In the genomic region with DNA sequence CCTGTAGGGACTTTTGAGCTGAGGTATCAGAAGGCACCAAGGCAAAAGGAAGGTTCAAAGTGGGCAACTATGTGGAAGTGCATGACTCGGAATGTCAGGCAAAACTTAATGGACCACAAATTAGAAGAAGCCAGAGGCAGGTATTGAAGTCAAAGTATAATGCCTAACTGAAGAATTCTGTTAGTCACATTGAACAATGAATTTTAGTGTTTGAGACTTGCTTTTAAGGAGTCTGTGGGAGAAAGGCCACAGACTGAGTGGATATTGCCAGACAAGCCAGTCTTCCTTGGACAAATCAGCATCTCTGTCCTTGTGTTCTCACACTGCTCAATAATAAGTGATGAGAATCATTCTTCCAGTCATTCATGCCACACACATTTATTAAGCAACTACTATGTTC, we compare ENCODE assay signal across 15 cellular contexts.
DNase-seq lines count a peak whose midpoint lies in the region; ATAC-seq and TF ChIP-seq lines count a peak whose summit lies in the region.
"Had no signal": no experiment of that assay in that cellular context is flagged by ENCODE, and none has a peak within 500 bp of the region (broad histone marks: within the 10 kb centered on the region; RNA-seq: fewer than 3 reads in every experiment).

No MANE protein-coding gene starts in this region.

- H3K27me3 Mint-ChIP-seq in H9 (ENCODE audit: low read depth), result no peaks in the 10 kb centered on the region

- no peak overlapping the region for H3K4me2 ChIP-seq in H9 (ENCODE audit: insufficient read depth, insufficient read length, low read length)
- no peak overlapping the region for H3K4me2 ChIP-seq in mesenchymal stem cell (ENCODE audit: low read length, poor library complexity, severe bottlenecking)

- no peak overlapping the region for H4K91ac ChIP-seq in H9 (ENCODE audit: insufficient read length, low read depth, low read length)
- no peak overlapping the region for H4K91ac ChIP-seq in mesenchymal stem cell (ENCODE audit: low read length)

- peaks cover 1% of the 10 kb centered on the region; the same call in 1 of the 2 replicates for H3K79me2 ChIP-seq in H9 (ENCODE audit: insufficient read depth, low read length)

- no peak overlapping the region for H3K18ac ChIP-seq in H9 (ENCODE audit: insufficient read length, low read depth, low read length)
- no peak overlapping the region for H3K18ac ChIP-seq in mesenchymal stem cell (ENCODE audit: low read depth in 1 of 2, low read length in 2 of 2)

- H3K79me1 ChIP-seq in H9 (ENCODE audit: insufficient read depth, low read depth, low read length, poor library complexity, severe bottlenecking), result no peaks in the 10 kb centered on the region
- H3K79me1 ChIP-seq in mesenchymal stem cell (replicated peaks; ENCODE audit: low read length, poor library complexity, severe bottlenecking), result no peaks in the 10 kb centered on the region

- H3K27me3 ChIP-seq in H9 (ENCODE audit: insufficient read depth, low read length) (no peaks in the 10 kb centered on the region), psoas muscle (ENCODE audit: insufficient read depth in 3 of 3, low read length in 2 of 3) (no peaks in the 10 kb centered on the region), skeletal muscle tissue (ENCODE audit: control insufficient read depth in 3 of 3, insufficient read depth in 3 of 3, low read length in 3 of 3) (no peaks in the 10 kb centered on the region), mesenchymal stem cell (ENCODE audit: control insufficient read depth in 1 of 2, insufficient read depth in 1 of 2, low read length in 2 of 2) (no peaks in the 10 kb centered on the region)

- H2BK20ac ChIP-seq in H9 (ENCODE audit: low read depth, low read length, poor library complexity, severe bottlenecking), result no peak overlapping the region

- H4K5ac ChIP-seq in H9 (ENCODE audit: insufficient read length, low read depth, low read length), result no peak overlapping the region

- H4K20me1 ChIP-seq in H9 (ENCODE audit: control insufficient read depth, insufficient read depth, insufficient read length), result no peaks in the 10 kb centered on the region

- intact Hi-C loops in psoas muscle (cut with DNase I), result loop anchor here in 1 of 2 donors (10.0 kb wide), 1 partner anchor 614 kb away; no protein-coding TSS in a partner anchor

- H3K27ac ChIP-seq in H9 (ENCODE audit: insufficient read length, low read depth, low read length), result no peak overlapping the region
- H3K27ac ChIP-seq in epithelial cell of prostate, result peak overlapping the region; percentile 77
- peak overlapping the region; percentile 96 for H3K27ac ChIP-seq in psoas muscle
- peak overlapping the region; percentile 92 for H3K27ac ChIP-seq in skeletal muscle tissue (ENCODE audit: low read depth, low read length)
- no peak overlapping the region for H3K27ac ChIP-seq in mesenchymal stem cell (ENCODE audit: low read length, poor library complexity, severe bottlenecking)

- H3K4ac ChIP-seq in H9 (ENCODE audit: low read depth, low read length) (no peak overlapping the region), mesenchymal stem cell (ENCODE audit: low read depth in 1 of 2, low read length in 2 of 2) (no peak overlapping the region)

- H4K8ac ChIP-seq in H9 (replicated peaks; ENCODE audit: insufficient read length, low read depth, low read length) (no peak overlapping the region), mesenchymal stem cell (ENCODE audit: low read length) (no peak overlapping the region)

- H3K4me3 Mint-ChIP-seq in H9, result no peak overlapping the region
- H3K4me3 Mint-ChIP-seq: CD4-positive, alpha-beta memory T cell had no signal

- no peak overlapping the region for H2AFZ ChIP-seq in H9 (ENCODE audit: low read length)
- H2AFZ ChIP-seq in mesenchymal stem cell (ENCODE audit: low read depth, low read length), result no peak overlapping the region

- ATAC-seq in psoas muscle, result no peak
- ATAC-seq in HG03571 (IDR thresholded peaks at IDR 0.05; ENCODE audit: unreplicated experiment), result no peak
- ATAC-seq: HCT116 had no signal

- H3K9ac ChIP-seq in H9 (ENCODE audit: extremely low read depth, insufficient read length, low read length) (no peak overlapping the region), skeletal muscle tissue (ENCODE audit: low read depth in 1 of 3, low read length in 3 of 3) (peak overlapping the region in 1 of 3 donors; percentile 26), mesenchymal stem cell (ENCODE audit: low read length) (no peak overlapping the region)

- no peaks in the 10 kb centered on the region for H3K23me2 ChIP-seq in H9 (ENCODE audit: insufficient read length, low read depth, low read length, poor library complexity, severe bottlenecking)

- peak overlapping the region in 2 of 3 experiments; percentile 3 to 33; a peak in 2 of 7 replicates for H3K27ac Mint-ChIP-seq in H9
- H3K27ac Mint-ChIP-seq: CD4-positive, alpha-beta memory T cell had no signal

- H3T11ph ChIP-seq in H9 (ENCODE audit: low read length), result no peak overlapping the region

- H3K4me1 ChIP-seq in H9 (ENCODE audit: insufficient read depth, low read length) (peaks cover 8% of the 10 kb centered on the region), psoas muscle (peaks cover 16% of the 10 kb centered on the region), skeletal muscle tissue (ENCODE audit: control insufficient read depth in 3 of 3, insufficient read depth in 3 of 3, low read length in 3 of 3) (peaks cover 5 to 17% (median 14%) of the 10 kb centered on the region in 3 donors), mesenchymal stem cell (ENCODE audit: control insufficient read depth, insufficient read depth, low read depth, low read length) (no peaks in the 10 kb centered on the region)
- H3K4me1 ChIP-seq: Caco-2 had no signal

- no peak overlapping the region for H3K4me3 ChIP-seq in psoas muscle
- no peak overlapping the region for H3K4me3 ChIP-seq in skeletal muscle tissue (ENCODE audit: low read length in 3 of 3)
- no peak overlapping the region for H3K4me3 ChIP-seq in mesenchymal stem cell (ENCODE audit: insufficient read depth in 1 of 2, low read depth in 1 of 2, low read length in 2 of 2)

- no CpG with 5 or more reads among the region's 1 CpG for WGBS in H9 (ENCODE audit: extremely low coverage, insufficient read length, low lambda C conversion rate)
- 93 to 100% (median 93%) methylated on average over 1 of the region's 1 CpG for WGBS in psoas muscle, 3 donors
- WGBS in mesenchymal stem cell, result 94% methylated on average over 1 of the region's 1 CpG

- H2BK120ac ChIP-seq in H9 (ENCODE audit: low read depth, low read length, poor library complexity, severe bottlenecking) (no peak overlapping the region), mesenchymal stem cell (ENCODE audit: low read depth, low read length) (no peak overlapping the region)

- DNase-seq in H9 (no peak), epithelial cell of prostate (ENCODE audit: low read depth, low spot score) (no peak), psoas muscle (no peak), NCI-H69 (lab: John Stamatoyannopoulos, UW) (no peak), mesenchymal stem cell (no peak), glomerular visceral epithelial cell (ENCODE audit: extremely low spot score) (no peak)
- DNase-seq: C1 segment of cervical spinal cord; Caco-2; CD4-positive, alpha-beta memory T cell; DMS153; DND-41; H7 had no signal

- H3K9me3 Mint-ChIP-seq in H9, result no peaks in the 10 kb centered on the region

- H2BK15ac ChIP-seq in H9 (ENCODE audit: low read depth, low read length) (no peak overlapping the region), mesenchymal stem cell (ENCODE audit: low read depth, poor library complexity, severe bottlenecking) (no peak overlapping the region)

- H3K36me3 Mint-ChIP-seq in H9 (ENCODE audit: insufficient read depth in 1 of 3, low read depth in 3 of 3), result no peaks in the 10 kb centered on the region
- H3K36me3 Mint-ChIP-seq: CD4-positive, alpha-beta memory T cell had no signal

- H3K23ac ChIP-seq in H9 (ENCODE audit: insufficient read length, low read depth, low read length) (no peak overlapping the region), mesenchymal stem cell (ENCODE audit: low read length in 2 of 2) (no peak overlapping the region)

- H2BK5ac ChIP-seq in H9 (ENCODE audit: insufficient read length, low read length), result no peak overlapping the region
- no peak overlapping the region for H2BK5ac ChIP-seq in mesenchymal stem cell (ENCODE audit: low read depth, low read length, poor library complexity, severe bottlenecking)

- H3K4me1 Mint-ChIP-seq in H9, result peaks cover 22 to 27% of the 10 kb centered on the region in 2 experiments
- H3K4me1 Mint-ChIP-seq: CD4-positive, alpha-beta memory T cell had no signal

- H3K9me3 ChIP-seq in H9 (ENCODE audit: control insufficient read depth, low read depth, low read length) (no peaks in the 10 kb centered on the region), psoas muscle (no peaks in the 10 kb centered on the region), skeletal muscle tissue (ENCODE audit: control insufficient read depth in 3 of 3, low read length in 3 of 3) (no peaks in the 10 kb centered on the region), mesenchymal stem cell (ENCODE audit: control insufficient read depth, low read length) (no peaks in the 10 kb centered on the region)
- H3K9me3 ChIP-seq: Caco-2 had no signal

- no peak overlapping the region for H2AK5ac ChIP-seq in H9 (ENCODE audit: insufficient read length, low read length)
- no peak overlapping the region for H2AK5ac ChIP-seq in mesenchymal stem cell (ENCODE audit: low read length, severe bottlenecking)

- no peak overlapping the region for H3K14ac ChIP-seq in H9 (ENCODE audit: insufficient read depth, low read length)
- H3K14ac ChIP-seq in mesenchymal stem cell (ENCODE audit: low read length in 2 of 2), result no peak overlapping the region

- H3K56ac ChIP-seq in H9 (ENCODE audit: insufficient read length, low read depth, low read length), result no peak overlapping the region

- H3K36me3 ChIP-seq in psoas muscle (ENCODE audit: insufficient read depth in 1 of 2, low read depth in 1 of 2), result no peaks in the 10 kb centered on the region
- H3K36me3 ChIP-seq in skeletal muscle tissue (ENCODE audit: control insufficient read depth in 3 of 3, insufficient read depth in 3 of 3, low read length in 3 of 3), result no peaks in the 10 kb centered on the region
- no peaks in the 10 kb centered on the region for H3K36me3 ChIP-seq in mesenchymal stem cell (ENCODE audit: control insufficient read depth in 1 of 2, insufficient read depth in 2 of 2, low read depth in 1 of 2, low read length in 2 of 2)

- no peak overlapping the region for H2BK12ac ChIP-seq in H9 (ENCODE audit: insufficient read length, low read depth, low read length)
- no peak overlapping the region for H2BK12ac ChIP-seq in mesenchymal stem cell (ENCODE audit: low read length in 2 of 2)

- TF ChIP-seq CTCF in H9 (conservative IDR thresholded peaks at IDR 0.05), result no peak
- no peak for TF ChIP-seq CTCF in psoas muscle (IDR thresholded peaks at IDR 0.05)

Comparison
In these comparisons a context has a peak if more than half of its experiments do, and no peak if none do; other contexts are left out.
1. H3K27ac ChIP-seq: peak in epithelial cell of prostate (single experiment), psoas muscle (single experiment) and skeletal muscle tissue (single experiment); none in H9 (single experiment) and mesenchymal stem cell (single experiment).